ENCODE assay signal across 19 cellular contexts in genomic region chr9:96080364-96080763, GRCh38.
DNase-seq lines count a peak whose midpoint lies in the region; ATAC-seq, FAIRE-seq and TF ChIP-seq lines count a peak whose summit lies in the region.
"Had no signal": no experiment of that assay in that cellular context is flagged by ENCODE, and none has a peak within 500 bp of the region (broad histone marks: within the 10 kb centered on the region; RNA-seq: fewer than 3 reads in every experiment).

No MANE protein-coding gene starts in this region.

- TF ChIP-seq POLR2A in vagina (IDR thresholded peaks at IDR 0.05): no peak

- no peak overlapping the region for H2AFZ ChIP-seq in SK-N-SH (ENCODE audit: low read depth)

- H3K4me1 ChIP-seq in SK-N-SH (ENCODE audit: control insufficient read depth in 1 of 2, insufficient read depth in 2 of 2, low read depth in 1 of 2, low read length in 1 of 2): peaks cover 0 to 29% of the 10 kb centered on the region in 2 experiments; a peak in 2 of 4 replicates
- no peaks in the 10 kb centered on the region for H3K4me1 ChIP-seq in foreskin keratinocyte
- peaks cover 0 to 2% of the 10 kb centered on the region in 2 donors for H3K4me1 ChIP-seq in small intestine (ENCODE audit: control insufficient read depth in 2 of 2, insufficient read depth in 1 of 2, low read depth in 1 of 2, low read length in 1 of 2)
- H3K4me1 ChIP-seq in SJCRH30: peaks cover 33% of the 10 kb centered on the region
- no peaks in the 10 kb centered on the region for H3K4me1 ChIP-seq in vagina
- H3K4me1 ChIP-seq: pancreas had no signal

- DNase-seq in HPDE6-E6E7 (ENCODE audit: extremely low spot score): peak; percentile 84
- DNase-seq in SK-N-SH: no peak
- peak; percentile 83 to 91 for DNase-seq in foreskin keratinocyte
- peak; percentile 58 for DNase-seq in small intestine
- no peak for DNase-seq in NCI-H2107 (lab: John Stamatoyannopoulos, UW)
- no peak for DNase-seq in SJCRH30
- no peak for DNase-seq in HuH-7 (ENCODE audit: low spot score)
- no peak for DNase-seq in vagina (ENCODE audit: extremely low spot score in 2 of 2)
- DNase-seq: activated gamma-delta T cell, DMS79 treated with DMSO at 0.1 percent for 48 hours, H7, NCI-H1694 treated with DMSO at 0.1 percent for 48 hours, NCI-H82, pancreas, SIG-M5 had no signal

- intact Hi-C loops in vagina (cut with DNase I): no loop called here

- H3K9me3 ChIP-seq in SK-N-SH (no peaks in the 10 kb centered on the region), small intestine (ENCODE audit: control insufficient read depth, low read depth) (no peaks in the 10 kb centered on the region), SJCRH30 (replicated peaks) (no peaks in the 10 kb centered on the region), vagina (no peaks in the 10 kb centered on the region)
- H3K9me3 ChIP-seq: pancreas, suprapubic skin had no signal

- H3K36me3 ChIP-seq in SK-N-SH (replicated peaks in 1 of 2; ENCODE audit: control insufficient read depth in 1 of 2, insufficient read depth in 2 of 2, low read length in 1 of 2): no peaks in the 10 kb centered on the region
- no peaks in the 10 kb centered on the region for H3K36me3 ChIP-seq in small intestine (ENCODE audit: control insufficient read depth in 2 of 2, insufficient read depth in 2 of 2, low read length in 2 of 2)
- H3K36me3 ChIP-seq in SJCRH30: no peaks in the 10 kb centered on the region
- no peaks in the 10 kb centered on the region for H3K36me3 ChIP-seq in vagina
- H3K36me3 ChIP-seq: BLaER1 treated with 17β-estradiol and CSF1 and Interleukin-3, amounts not matched to agents 10 nM and 100 nM; pancreas; suprapubic skin had no signal

- FAIRE-seq in small intestine (lab: Jason Lieb, UNC): no peak
- FAIRE-seq: frontal cortex, pancreas had no signal

- POLR2A ChIA-PET in SK-N-SH (lab: Yijun Ruan, JAX): interaction anchor here (0.7 kb wide), 1 partner anchor 587 kb away, joined by 3 read pairs; no protein-coding TSS in a partner anchor

- H3K27ac ChIP-seq in SK-N-SH (ENCODE audit: low read depth in 2 of 2, low read length in 1 of 2) (no peak overlapping the region), foreskin keratinocyte (no peak overlapping the region), small intestine (ENCODE audit: low read depth in 1 of 2, low read length in 1 of 2) (peak overlapping the region in 1 of 2 donors; percentile 4), SJCRH30 (no peak overlapping the region), vagina (no peak overlapping the region)
- H3K27ac ChIP-seq: BLaER1 treated with 17β-estradiol and CSF1 and Interleukin-3, amounts not matched to agents 10 nM and 100 nM; KMS-11; pancreas; suprapubic skin had no signal

- no peak overlapping the region for H3K4me3 ChIP-seq in SK-N-SH (ENCODE audit: low read depth in 2 of 2, low read length in 1 of 2)
- no peak overlapping the region for H3K4me3 ChIP-seq in small intestine (ENCODE audit: low read depth in 1 of 2, low read length in 2 of 2)
- no peak overlapping the region for H3K4me3 ChIP-seq in SJCRH30
- H3K4me3 ChIP-seq in vagina: no peak overlapping the region
- H3K4me3 ChIP-seq: BLaER1 treated with 17β-estradiol and CSF1 and Interleukin-3, amounts not matched to agents 10 nM and 100 nM; pancreas; suprapubic skin had no signal

- no peak overlapping the region for H3K4me2 ChIP-seq in SK-N-SH
- H3K4me2 ChIP-seq: KMS-11 had no signal

- peak; percentile 94 for ATAC-seq in foreskin keratinocyte

- TF ChIP-seq RAD21 in SK-N-SH (IDR thresholded peaks at IDR 0.05; ENCODE audit: low read length): no peak

- no peak for TF ChIP-seq EP300 in SK-N-SH (IDR thresholded peaks at IDR 0.05; ENCODE audit: borderline replicate concordance in 1 of 2, low read depth in 1 of 2, low read length in 1 of 2)

- TF ChIP-seq CTCF in SK-N-SH (IDR thresholded peaks at IDR 0.05) (no peak), foreskin keratinocyte (conservative IDR thresholded peaks at IDR 0.05) (no peak), vagina (IDR thresholded peaks at IDR 0.05) (no peak)

- no peaks in the 10 kb centered on the region for H3F3A ChIP-seq in SK-N-SH (replicated peaks; ENCODE audit: insufficient read depth)

- no peaks in the 10 kb centered on the region for H4K20me1 ChIP-seq in SK-N-SH (ENCODE audit: insufficient read depth)
- H4K20me1 ChIP-seq: BLaER1 treated with 17β-estradiol and CSF1 and Interleukin-3, amounts not matched to agents 10 nM and 100 nM had no signal

- H3K79me2 ChIP-seq in SK-N-SH (ENCODE audit: insufficient read depth): no peaks in the 10 kb centered on the region

- WGBS in SK-N-SH (ENCODE audit: low lambda C conversion rate): 36% methylated on average over 6 of the region's 8 CpGs
- 16 to 64% (median 35%) methylated on average over 8 of the region's 8 CpGs for WGBS in small intestine, 3 donors

- H3K27me3 ChIP-seq in SK-N-SH (ENCODE audit: insufficient read depth): no peaks in the 10 kb centered on the region; the same call in 1 of the 2 replicates
- H3K27me3 ChIP-seq in foreskin keratinocyte: peaks cover 22% of the 10 kb centered on the region
- no peaks in the 10 kb centered on the region for H3K27me3 ChIP-seq in small intestine (ENCODE audit: control insufficient read depth in 2 of 2, insufficient read depth in 2 of 2, low read length in 2 of 2)
- no peaks in the 10 kb centered on the region for H3K27me3 ChIP-seq in SJCRH30
- no peaks in the 10 kb centered on the region for H3K27me3 ChIP-seq in vagina
- H3K27me3 ChIP-seq: pancreas had no signal

- no peak overlapping the region for H3K9ac ChIP-seq in SK-N-SH
- H3K9ac ChIP-seq: BLaER1 treated with 17β-estradiol and CSF1 and Interleukin-3, amounts not matched to agents 10 nM and 100 nM; KMS-11 had no signal

- H3K9me2 ChIP-seq in SK-N-SH: no peaks in the 10 kb centered on the region

- CTCF ChIA-PET in SK-N-SH (lab: Yijun Ruan, JAX): interaction anchor here (1.5 to 3.8 kb wide), 6 partner anchors 9 to 344 kb away, joined by 3 to 18 read pairs (median 4); no protein-coding TSS in a partner anchor

TF ChIP-seq in SK-N-SH, 30 proteins besides CTCF, POLR2A, EP300 and RAD21 (continues in another document):
- TF ChIP-seq TAF1 (IDR thresholded peaks at IDR 0.05; ENCODE audit: borderline replicate concordance, low read depth, low read length) (no peak), RCOR1 (IDR thresholded peaks at IDR 0.05; ENCODE audit: low read length) (no peak), FOSL2 (IDR thresholded peaks at IDR 0.05; ENCODE audit: borderline replicate concordance, low read depth) (peak; percentile 22; the same call in 1 of the 2 replicates), RXRA (IDR thresholded peaks at IDR 0.05; ENCODE audit: borderline replicate concordance, low read depth) (no peak), TCF12 (IDR thresholded peaks at IDR 0.05) (peak; percentile 14; the same call in 1 of the 2 replicates), GABPA (IDR thresholded peaks at IDR 0.05; ENCODE audit: low read depth) (no peak), TEAD4 (IDR thresholded peaks at IDR 0.05; ENCODE audit: borderline replicate concordance, insufficient read depth) (no peak), YY1 (IDR thresholded peaks at IDR 0.05; ENCODE audit: low read depth) (no peak), FOXJ3 (CRISPR knock-in tag; IDR thresholded peaks at IDR 0.05) (no peak), NRF1 (IDR thresholded peaks at IDR 0.05; ENCODE audit: low read depth, low read length) (no peak), POLR2AphosphoS5 (IDR thresholded peaks at IDR 0.05; ENCODE audit: low read depth, low read length) (no peak), CHD2 (IDR thresholded peaks at IDR 0.05; ENCODE audit: low read length, partially characterized antibody) (no peak), NFIC (IDR thresholded peaks at IDR 0.05; ENCODE audit: borderline replicate concordance) (peak; percentile 43)
- TF ChIP-seq, protein P1, sequence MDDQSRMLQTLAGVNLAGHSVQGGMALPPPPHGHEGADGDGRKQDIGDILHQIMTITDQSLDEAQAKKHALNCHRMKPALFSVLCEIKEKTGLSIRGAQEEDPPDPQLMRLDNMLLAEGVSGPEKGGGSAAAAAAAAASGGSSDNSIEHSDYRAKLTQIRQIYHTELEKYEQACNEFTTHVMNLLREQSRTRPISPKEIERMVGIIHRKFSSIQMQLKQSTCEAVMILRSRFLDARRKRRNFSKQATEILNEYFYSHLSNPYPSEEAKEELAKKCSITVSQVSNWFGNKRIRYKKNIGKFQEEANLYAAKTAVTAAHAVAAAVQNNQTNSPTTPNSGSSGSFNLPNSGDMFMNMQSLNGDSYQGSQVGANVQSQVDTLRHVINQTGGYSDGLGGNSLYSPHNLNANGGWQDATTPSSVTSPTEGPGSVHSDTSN (IDR thresholded peaks at IDR 0.05): 0 out of 2 replicates have a peak, but pooled peaks have one; percentile 18
- TF ChIP-seq, protein P2, sequence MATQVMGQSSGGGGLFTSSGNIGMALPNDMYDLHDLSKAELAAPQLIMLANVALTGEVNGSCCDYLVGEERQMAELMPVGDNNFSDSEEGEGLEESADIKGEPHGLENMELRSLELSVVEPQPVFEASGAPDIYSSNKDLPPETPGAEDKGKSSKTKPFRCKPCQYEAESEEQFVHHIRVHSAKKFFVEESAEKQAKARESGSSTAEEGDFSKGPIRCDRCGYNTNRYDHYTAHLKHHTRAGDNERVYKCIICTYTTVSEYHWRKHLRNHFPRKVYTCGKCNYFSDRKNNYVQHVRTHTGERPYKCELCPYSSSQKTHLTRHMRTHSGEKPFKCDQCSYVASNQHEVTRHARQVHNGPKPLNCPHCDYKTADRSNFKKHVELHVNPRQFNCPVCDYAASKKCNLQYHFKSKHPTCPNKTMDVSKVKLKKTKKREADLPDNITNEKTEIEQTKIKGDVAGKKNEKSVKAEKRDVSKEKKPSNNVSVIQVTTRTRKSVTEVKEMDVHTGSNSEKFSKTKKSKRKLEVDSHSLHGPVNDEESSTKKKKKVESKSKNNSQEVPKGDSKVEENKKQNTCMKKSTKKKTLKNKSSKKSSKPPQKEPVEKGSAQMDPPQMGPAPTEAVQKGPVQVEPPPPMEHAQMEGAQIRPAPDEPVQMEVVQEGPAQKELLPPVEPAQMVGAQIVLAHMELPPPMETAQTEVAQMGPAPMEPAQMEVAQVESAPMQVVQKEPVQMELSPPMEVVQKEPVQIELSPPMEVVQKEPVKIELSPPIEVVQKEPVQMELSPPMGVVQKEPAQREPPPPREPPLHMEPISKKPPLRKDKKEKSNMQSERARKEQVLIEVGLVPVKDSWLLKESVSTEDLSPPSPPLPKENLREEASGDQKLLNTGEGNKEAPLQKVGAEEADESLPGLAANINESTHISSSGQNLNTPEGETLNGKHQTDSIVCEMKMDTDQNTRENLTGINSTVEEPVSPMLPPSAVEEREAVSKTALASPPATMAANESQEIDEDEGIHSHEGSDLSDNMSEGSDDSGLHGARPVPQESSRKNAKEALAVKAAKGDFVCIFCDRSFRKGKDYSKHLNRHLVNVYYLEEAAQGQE (IDR thresholded peaks at IDR 0.05; ENCODE audit: low read depth, low read length): no peak

Comparison
In these comparisons a context has a peak if more than half of its experiments do, and no peak if none do; other contexts are left out.
1. DNase-seq: peak in HPDE6-E6E7 (single experiment), foreskin keratinocyte (2 of 2) and small intestine (single experiment); none in SK-N-SH (single experiment), NCI-H2107 (single experiment), SJCRH30 (0 of 2), HuH-7 (single experiment) and vagina (0 of 2).